37 cellular contexts compared by ENCODE assay signal in genomic region chr14:29461131-29461530, GRCh38.
"Had no signal": no experiment of that assay in that cellular context is flagged by ENCODE, and none has a peak within 500 bp of the region (broad histone marks: within the 10 kb centered on the region; RNA-seq: fewer than 3 reads in every experiment).

No MANE protein-coding gene starts in this region.

- H3K27ac Mint-ChIP-seq: activated B cell treated with CpG ODN at 0.5 μM for 24 hours; activated CD4-positive, alpha-beta T cell treated with anti-CD3 and anti-CD28 coated beads for 36 hours; activated CD8-positive, alpha-beta T cell treated with anti-CD3 and anti-CD28 coated beads, Interleukin-2, amount 10 ng/mL, durations not matched to agents 7 days and 5 days; activated naive CD4-positive, alpha-beta T cell treated with anti-CD3 and anti-CD28 coated beads for 36 hours; activated naive CD8-positive, alpha-beta T cell treated with anti-CD3 and anti-CD28 coated beads for 36 hours; activated T-cell treated with anti-CD3 and anti-CD28 coated beads, Interleukin-2, amount 50 U/mL, for 72 hours; natural killer cell treated with Interleukin-12 subunit alpha and Interleukin-12 subunit beta and Interleukin-15 and Interleukin-18, amount 100 ng/mL, for 72 hours; progenitor cell of endocrine pancreas; stimulated activated effector memory CD8-positive, alpha-beta T cell treated with anti-CD3 and anti-CD28 coated beads, Interleukin-12 subunit alpha, Interleukin-12 subunit beta, amount 100 ng/mL, for 72 hours; stimulated activated naive CD8-positive, alpha-beta T cell treated with anti-CD3 and anti-CD28 coated beads, Interleukin-15, amount 100 ng/mL, for 72 hours; T-helper 2 cell treated with Interferon-gamma antibody and Interleukin-4, amounts not matched to agents 5 μg/mL and 100 μg/mL, for 36 hours had no signal

- ATAC-seq: activated CD4-positive, alpha-beta T cell treated with anti-CD3 and anti-CD28 coated beads for 36 hours; activated CD8-positive, alpha-beta T cell treated with anti-CD3 and anti-CD28 coated beads, Interleukin-2, amount 10 ng/mL, durations not matched to agents 7 days and 5 days; activated T-cell treated with anti-CD3 and anti-CD28 coated beads, Interleukin-2, amount 50 U/mL, for 72 hours; left cardiac atrium; left ventricle myocardium superior; mucosa of descending colon; natural killer cell treated with Interleukin-12 subunit alpha and Interleukin-12 subunit beta and Interleukin-15 and Interleukin-18, amount 100 ng/mL, for 72 hours; sciatic nerve; stimulated activated effector memory CD8-positive, alpha-beta T cell treated with anti-CD3 and anti-CD28 coated beads, Interleukin-12 subunit alpha, Interleukin-12 subunit beta, amount 100 ng/mL, for 72 hours; stimulated activated naive CD8-positive, alpha-beta T cell treated with anti-CD3 and anti-CD28 coated beads, Interleukin-15, amount 100 ng/mL, for 72 hours had no signal

- H3K4me1 Mint-ChIP-seq: activated B cell treated with CpG ODN at 0.5 μM for 24 hours; activated CD4-positive, alpha-beta T cell treated with anti-CD3 and anti-CD28 coated beads for 36 hours; activated naive CD8-positive, alpha-beta T cell treated with anti-CD3 and anti-CD28 coated beads for 36 hours; stimulated activated effector memory CD8-positive, alpha-beta T cell treated with anti-CD3 and anti-CD28 coated beads, Interleukin-12 subunit alpha, Interleukin-12 subunit beta, amount 100 ng/mL, for 72 hours; stimulated activated naive CD8-positive, alpha-beta T cell treated with anti-CD3 and anti-CD28 coated beads, Interleukin-15, amount 100 ng/mL, for 72 hours had no signal

- H3K4me3 Mint-ChIP-seq: activated B cell treated with CpG ODN at 0.5 μM for 24 hours; activated CD4-positive, alpha-beta T cell treated with anti-CD3 and anti-CD28 coated beads for 36 hours; activated CD8-positive, alpha-beta T cell treated with anti-CD3 and anti-CD28 coated beads, Interleukin-2, amount 10 ng/mL, durations not matched to agents 7 days and 5 days; activated naive CD4-positive, alpha-beta T cell treated with anti-CD3 and anti-CD28 coated beads for 36 hours; activated naive CD8-positive, alpha-beta T cell treated with anti-CD3 and anti-CD28 coated beads for 36 hours; activated T-cell treated with anti-CD3 and anti-CD28 coated beads, Interleukin-2, amount 50 U/mL, for 72 hours; natural killer cell treated with Interleukin-12 subunit alpha and Interleukin-12 subunit beta and Interleukin-15 and Interleukin-18, amount 100 ng/mL, for 72 hours; stimulated activated effector memory CD8-positive, alpha-beta T cell treated with anti-CD3 and anti-CD28 coated beads, Interleukin-12 subunit alpha, Interleukin-12 subunit beta, amount 100 ng/mL, for 72 hours; stimulated activated naive CD8-positive, alpha-beta T cell treated with anti-CD3 and anti-CD28 coated beads, Interleukin-15, amount 100 ng/mL, for 72 hours; T-helper 2 cell treated with Interferon-gamma antibody and Interleukin-4, amounts not matched to agents 5 μg/mL and 100 μg/mL, for 36 hours had no signal

- DNase-seq: activated B cell treated with CpG ODN at 0.5 μM for 24 hours; activated CD4-positive, alpha-beta T cell treated with anti-CD3 and anti-CD28 coated beads for 36 hours; activated CD8-positive, alpha-beta T cell treated with anti-CD3 and anti-CD28 coated beads, Interleukin-2, amount 10 ng/mL, durations not matched to agents 7 days and 5 days; activated effector memory CD4-positive, alpha-beta T cell treated with Interleukin-2 at 50 U/mL for 16 hours; activated naive CD4-positive, alpha-beta T cell treated with anti-CD3 and anti-CD28 coated beads for 36 hours; activated naive CD8-positive, alpha-beta T cell treated with anti-CD3 and anti-CD28 coated beads for 36 hours; activated T-cell treated with anti-CD3 and anti-CD28 coated beads for 4 hours; activated T-cell treated with anti-CD3 and anti-CD28 coated beads, Interleukin-2, amount 50 U/mL, for 72 hours; adrenal gland; central memory CD4-positive, alpha-beta T cell; dermis blood vessel endothelial cell; effector CD4-positive, alpha-beta T cell; glutamatergic neuron; left cardiac atrium; left ventricle myocardium superior; mucosa of descending colon; ovary; retina; stimulated activated CD4-positive, alpha-beta T cell treated with anti-CD3 and anti-CD28 coated beads, Interleukin-12 subunit alpha, Interleukin-12 subunit beta, amount 100 ng/mL, for 4 hours; stimulated activated CD4-positive, alpha-beta T cell treated with anti-CD3 and anti-CD28 coated beads, Interleukin-4, amount 100 ng/mL, for 24 hours; stimulated activated naive CD8-positive, alpha-beta T cell treated with anti-CD3 and anti-CD28 coated beads, Interleukin-15, amount 100 ng/mL, for 72 hours; substantia nigra; T-helper 1 cell; thyroid gland; upper lobe of left lung had no signal

- H3K36me3 Mint-ChIP-seq: activated naive CD8-positive, alpha-beta T cell treated with anti-CD3 and anti-CD28 coated beads for 36 hours; stimulated activated effector memory CD8-positive, alpha-beta T cell treated with anti-CD3 and anti-CD28 coated beads, Interleukin-12 subunit alpha, Interleukin-12 subunit beta, amount 100 ng/mL, for 72 hours had no signal

- H3K9me3 Mint-ChIP-seq: activated B cell treated with CpG ODN at 0.5 μM for 24 hours; activated naive CD4-positive, alpha-beta T cell treated with anti-CD3 and anti-CD28 coated beads for 36 hours had no signal

- H3K27me3 Mint-ChIP-seq: activated B cell treated with CpG ODN at 0.5 μM for 24 hours; activated CD4-positive, alpha-beta T cell treated with anti-CD3 and anti-CD28 coated beads for 36 hours; activated naive CD8-positive, alpha-beta T cell treated with anti-CD3 and anti-CD28 coated beads for 36 hours; natural killer cell treated with Interleukin-12 subunit alpha and Interleukin-12 subunit beta and Interleukin-15 and Interleukin-18, amount 100 ng/mL, for 72 hours; progenitor cell of endocrine pancreas; stimulated activated naive CD8-positive, alpha-beta T cell treated with anti-CD3 and anti-CD28 coated beads, Interleukin-15, amount 100 ng/mL, for 72 hours had no signal

- H3K27ac ChIP-seq: adrenal gland, ascending aorta, breast epithelium, esophagus muscularis mucosa, hepatocyte, neutrophil, ovary, skin epidermis, thyroid gland, upper lobe of left lung, vagina had no signal
